ENCODE assay signal across 8 cellular contexts in genomic region chr10:97319671-97320479, GRCh38. TPM values are rescaled to one million over a fixed set of nuclear protein-coding genes. Genes with fewer than 3 reads are reported as not detected.
DNase-seq lines count a peak whose midpoint lies in the region; ATAC-seq and TF ChIP-seq lines count a peak whose summit lies in the region.

No MANE protein-coding gene starts in this region.

- H3K79me2 ChIP-seq in parathyroid adenoma, result no peaks in the 10 kb centered on the region

- WGBS in urinary bladder, result 1% methylated on average over 83 of the region's 83 CpGs

- H3K4me3 ChIP-seq in SJCRH30 (peak overlapping the region; percentile 97), parathyroid adenoma (ENCODE audit: low read depth, low read length) (peak overlapping the region; percentile 83), urinary bladder (ENCODE audit: low read depth, low read length) (peak overlapping the region; percentile 84)

- H3K27me3 Mint-ChIP-seq in activated naive CD4-positive, alpha-beta T cell treated with anti-CD3 and anti-CD28 coated beads, Interleukin-2, amount 50 U/mL, for 24 hours, result no peaks in the 10 kb centered on the region

- H2AFZ ChIP-seq in parathyroid adenoma, result peak overlapping the region; percentile 88

- H3K4me1 ChIP-seq in SJCRH30 (peaks cover 11% of the 10 kb centered on the region), parathyroid adenoma (peaks cover 3% of the 10 kb centered on the region), urinary bladder (ENCODE audit: insufficient read depth) (peaks cover 1% of the 10 kb centered on the region)

- peak; percentile 33 for ATAC-seq in HG03045 (IDR thresholded peaks at IDR 0.05; ENCODE audit: unreplicated experiment)

- H3K36me3 ChIP-seq in SJCRH30 (no peaks in the 10 kb centered on the region), parathyroid adenoma (ENCODE audit: control insufficient read depth, insufficient read depth, low read length) (no peaks in the 10 kb centered on the region), urinary bladder (ENCODE audit: insufficient read depth) (no peaks in the 10 kb centered on the region)

- H3K27ac Mint-ChIP-seq in activated naive CD4-positive, alpha-beta T cell treated with anti-CD3 and anti-CD28 coated beads, Interleukin-2, amount 50 U/mL, for 24 hours, result peak overlapping the region; percentile 60

- no peaks in the 10 kb centered on the region for H3K9me3 Mint-ChIP-seq in activated naive CD4-positive, alpha-beta T cell treated with anti-CD3 and anti-CD28 coated beads, Interleukin-2, amount 50 U/mL, for 24 hours

- no peak overlapping the region for H3K27ac ChIP-seq in SJCRH30
- no peak overlapping the region for H3K27ac ChIP-seq in parathyroid adenoma
- peak overlapping the region; percentile 81 for H3K27ac ChIP-seq in urinary bladder (ENCODE audit: low read depth)

- H3K4me2 ChIP-seq in parathyroid adenoma (ENCODE audit: low read length), result peak overlapping the region; percentile 82

- TF ChIP-seq CTCF in parathyroid adenoma (IDR thresholded peaks at IDR 0.05), result no peak

- peaks cover 32% of the 10 kb centered on the region for H3K4me1 Mint-ChIP-seq in activated naive CD4-positive, alpha-beta T cell treated with anti-CD3 and anti-CD28 coated beads, Interleukin-2, amount 50 U/mL, for 24 hours

- no peaks in the 10 kb centered on the region for H3K36me3 Mint-ChIP-seq in activated naive CD4-positive, alpha-beta T cell treated with anti-CD3 and anti-CD28 coated beads, Interleukin-2, amount 50 U/mL, for 24 hours

- intact Hi-C loops in cardiac septum (cut with DNase I), result loop anchor here (1.0 to 2.0 kb wide), 2 partner anchors 12 to 27 kb away; partner anchors contain the start of gene ARHGAP19

- peak overlapping the region; percentile 95 for H3K4me3 Mint-ChIP-seq in activated naive CD4-positive, alpha-beta T cell treated with anti-CD3 and anti-CD28 coated beads, Interleukin-2, amount 50 U/mL, for 24 hours

- H3K9ac ChIP-seq in parathyroid adenoma, result no peak overlapping the region

- DNase-seq in NCI-H1417 (lab: John Stamatoyannopoulos, UW), result peak; percentile 3 to 59 (median 41)
- DNase-seq in NCI-H1417 treated with DMSO at 0.1 percent for 48 hours (lab: John Stamatoyannopoulos, UW), result no peak
- no peak for DNase-seq in SJCRH30
- peak; percentile 84 for DNase-seq in cardiac septum (ENCODE audit: low spot score)

- H3K9me3 ChIP-seq in SJCRH30 (replicated peaks) (no peaks in the 10 kb centered on the region), parathyroid adenoma (ENCODE audit: control insufficient read depth, low read length) (no peaks in the 10 kb centered on the region)

- H3K27me3 ChIP-seq in SJCRH30 (no peaks in the 10 kb centered on the region), parathyroid adenoma (ENCODE audit: control insufficient read depth, insufficient read depth, low read length) (no peaks in the 10 kb centered on the region)

RNA-seq across cellular contexts. Expression of gene FRAT1, which starts 0.8 kb away (rescaled TPM):
- 2.1 and 2.7 TPM in 2 replicates for total RNA-seq in SJCRH30 (2014; rRNA removed; shearing (Covaris generic))
- 1.6 TPM for total RNA-seq in cardiac septum
- 1.2 TPM for total RNA-seq in urinary bladder
- polyA plus RNA-seq in urinary bladder, result 3.2 TPM

RNA-seq across cellular contexts. Expression of gene FRAT2, which starts 14.7 kb away (rescaled TPM):
- total RNA-seq in SJCRH30 (2014; rRNA removed; shearing (Covaris generic)), result 17.8 and 21.6 TPM in 2 replicates
- total RNA-seq in cardiac septum (4.8 TPM), urinary bladder (8.7 TPM)
- polyA plus RNA-seq in urinary bladder, result 6.2 TPM

RNA-seq across cellular contexts. Expression of gene ARHGAP19, which starts 27.4 kb away (rescaled TPM):
- 29.2 and 32.3 TPM in 2 replicates for total RNA-seq in SJCRH30 (2014; rRNA removed; shearing (Covaris generic))
- 4.4 TPM for total RNA-seq in cardiac septum
- total RNA-seq in urinary bladder, result 21.3 TPM
- polyA plus RNA-seq in urinary bladder, result 6.0 TPM

Comparison
In these comparisons a context has a peak if more than half of its experiments do, and no peak if none do; other contexts are left out.
1. DNase-seq: peak in NCI-H1417 (3 of 3) and cardiac septum (single experiment); none in NCI-H1417 treated with DMSO at 0.1 percent for 48 hours (single experiment) and SJCRH30 (0 of 2).
2. Peak in every context shown above with its lines, with median percentiles within 50 percentile points of each other: H3K4me3 ChIP-seq.